Comparison of ENCODE assay signal across 8 cellular contexts in genomic region chr22:41543854-41544670, GRCh38. TPM values are rescaled to one million over a fixed set of nuclear protein-coding genes. Genes with fewer than 3 reads are reported as not detected.
DNase-seq lines count a peak whose midpoint lies in the region; ATAC-seq and TF ChIP-seq lines count a peak whose summit lies in the region.

Gene POLR3H (minus strand): TSS chr22:41544470. CDS start chr22:41544101, 369 bp downstream.

- H3K4me1 ChIP-seq in esophagus (ENCODE audit: control insufficient read depth in 2 of 2, insufficient read depth in 2 of 2, low read length in 1 of 2) (peaks cover 0 to 2% of the 10 kb centered on the region in 2 donors), muscle layer of colon (ENCODE audit: insufficient read depth, low read length) (peaks cover 25% of the 10 kb centered on the region)

- H3K36me3 Mint-ChIP-seq in activated T-cell treated with anti-CD3 and anti-CD28 coated beads, Interleukin-2, amount 50 U/mL, for 24 hours (ENCODE audit: low read depth), result peaks cover 49% of the 10 kb centered on the region

- peak within 1 kb of the TSS; percentile 80 to 91 for H3K4me3 ChIP-seq in esophagus (ENCODE audit: low read depth in 1 of 2, low read length in 2 of 2)
- H3K4me3 ChIP-seq in muscle layer of colon (ENCODE audit: low read depth in 1 of 2, low read length in 2 of 2), result peak within 1 kb of the TSS; percentile 63 to 88

- WGBS in esophagus, 2 donors, result 1% methylated on average over 72 to 80 of the region's 80 CpGs

- H3K27ac ChIP-seq in esophagus (ENCODE audit: low read depth in 2 of 2, low read length in 1 of 2), result peak within 1 kb of the TSS; percentile 87 to 89
- peak within 1 kb of the TSS; percentile 67 for H3K27ac ChIP-seq in muscle layer of colon (ENCODE audit: low read depth, low read length)

- DNase-seq in DMS79 (lab: John Stamatoyannopoulos, UW) (peak; percentile 79), KG1 (lab: John Stamatoyannopoulos, UW) (peak; percentile 94)
- DNase-seq in activated T-cell treated with anti-CD3 and anti-CD28 coated beads, Interleukin-2, amount 50 U/mL, for 24 hours, result peak; percentile 97
- peak; percentile 94 for DNase-seq in stimulated activated CD8-positive, alpha-beta memory T cell treated with anti-CD3 and anti-CD28 coated beads, Interleukin-7, amount 100 ng/mL, for 24 hours (ENCODE audit: low read depth)

- peak; percentile 67 for ATAC-seq in GM21717 (IDR thresholded peaks at IDR 0.05; ENCODE audit: unreplicated experiment)

- H3K9me3 Mint-ChIP-seq in activated T-cell treated with anti-CD3 and anti-CD28 coated beads, Interleukin-2, amount 50 U/mL, for 24 hours, result no peaks in the 10 kb centered on the region

- H3K27ac Mint-ChIP-seq in activated T-cell treated with anti-CD3 and anti-CD28 coated beads, Interleukin-2, amount 50 U/mL, for 24 hours, result peak within 1 kb of the TSS; percentile 97

- H3K4me1 Mint-ChIP-seq in activated T-cell treated with anti-CD3 and anti-CD28 coated beads, Interleukin-2, amount 50 U/mL, for 24 hours (ENCODE audit: low read depth), result peaks cover 43% of the 10 kb centered on the region

- peaks cover 4 to 10% of the 10 kb centered on the region in 2 donors for H3K36me3 ChIP-seq in esophagus (ENCODE audit: control insufficient read depth in 2 of 2, insufficient read depth in 2 of 2, low read length in 1 of 2)
- no peaks in the 10 kb centered on the region for H3K36me3 ChIP-seq in muscle layer of colon (ENCODE audit: insufficient read depth, low read length)

- H3K27me3 ChIP-seq in esophagus (ENCODE audit: control insufficient read depth in 1 of 2, insufficient read depth in 2 of 2, low read length in 2 of 2) (no peaks in the 10 kb centered on the region), muscle layer of colon (ENCODE audit: control insufficient read depth in 1 of 2, insufficient read depth in 2 of 2, low read length in 2 of 2) (no peaks in the 10 kb centered on the region)

- peak within 1 kb of the TSS; percentile 92 for H3K4me3 Mint-ChIP-seq in activated T-cell treated with anti-CD3 and anti-CD28 coated beads, Interleukin-2, amount 50 U/mL, for 24 hours

- peak within 1 kb of the TSS; percentile 49 for H3K9ac ChIP-seq in muscle layer of colon (ENCODE audit: low read length)

- H3K27me3 Mint-ChIP-seq in activated T-cell treated with anti-CD3 and anti-CD28 coated beads, Interleukin-2, amount 50 U/mL, for 24 hours, result no peaks in the 10 kb centered on the region

- H3K9me3 ChIP-seq in esophagus (ENCODE audit: control insufficient read depth in 2 of 2, insufficient read depth in 1 of 2, low read depth in 1 of 2, low read length in 1 of 2) (no peaks in the 10 kb centered on the region), muscle layer of colon (ENCODE audit: low read length) (no peaks in the 10 kb centered on the region)

TF ChIP-seq in PFSK-1, 5 proteins besides CTCF, POLR2A, EP300 and RAD21:
- TF ChIP-seq SIN3A (IDR thresholded peaks at IDR 0.05; ENCODE audit: borderline replicate concordance, insufficient read depth, low read length), result 0 out of 2 replicates have a peak, but pooled peaks have one; percentile 47
- peak; percentile 27; the same call in 1 of the 2 replicates for TF ChIP-seq POLR2AphosphoS5 (IDR thresholded peaks at IDR 0.05; ENCODE audit: low read depth, low read length)
- TF ChIP-seq TAF1 (IDR thresholded peaks at IDR 0.05; ENCODE audit: borderline replicate concordance, insufficient read depth, low read length), result no peak
- peak; percentile 50 for TF ChIP-seq FOXP2 (optimal IDR thresholded peaks at IDR 0.05; ENCODE audit: borderline replicate concordance, extremely low read depth, extremely low read length, insufficient read depth)

RNA-seq across cellular contexts. Expression of gene POLR3H, which starts in this region (rescaled TPM):
- polyA plus RNA-seq in PFSK-1 (2012; ENCODE audit: insufficient read length, low read depth), result 67.2 TPM
- 10 to 100 TPM; 24.3 to 25.9 TPM for polyA plus RNA-seq in esophagus

Comparison
In these comparisons a context has a peak if more than half of its experiments do, and no peak if none do; other contexts are left out.
1. Peak in every context shown above with its lines: DNase-seq, ATAC-seq, H3K4me3 ChIP-seq and H3K27ac ChIP-seq.